ENCODE assay signal across 23 cellular contexts in genomic region chr4:52358855-52359254, GRCh38.
DNase-seq lines count a peak whose midpoint lies in the region; ATAC-seq and TF ChIP-seq lines count a peak whose summit lies in the region.
"Had no signal": no experiment of that assay in that cellular context is flagged by ENCODE, and none has a peak within 500 bp of the region (broad histone marks: within the 10 kb centered on the region; RNA-seq: fewer than 3 reads in every experiment).

No MANE protein-coding gene starts in this region.

- no peaks in the 10 kb centered on the region for H3K36me3 Mint-ChIP-seq in activated T-cell treated with anti-CD3 and anti-CD28 coated beads, Interleukin-2, amount 50 U/mL, for 4 hours (ENCODE audit: insufficient read depth)
- H3K36me3 Mint-ChIP-seq: activated naive CD4-positive, alpha-beta T cell treated with anti-CD3 and anti-CD28 coated beads, Interleukin-2, amount 50 U/mL, for 72 hours had no signal

- H3K36me3 ChIP-seq in mucosa of descending colon (ENCODE audit: low read depth): no peaks in the 10 kb centered on the region
- H3K36me3 ChIP-seq: ascending aorta, lower lobe of right lung, Peyer's patch, upper lobe of right lung had no signal

- no peaks in the 10 kb centered on the region for H3K4me1 ChIP-seq in mucosa of descending colon (ENCODE audit: low read depth)
- H3K4me1 ChIP-seq: ascending aorta, lower lobe of right lung, Peyer's patch, upper lobe of right lung had no signal

- ATAC-seq in sciatic nerve: peak; percentile 89
- no peak for ATAC-seq in activated T-cell treated with anti-CD3 and anti-CD28 coated beads, Interleukin-2, amount 50 U/mL, for 4 hours
- ATAC-seq in mucosa of descending colon: no peak
- ATAC-seq: activated naive CD4-positive, alpha-beta T cell treated with anti-CD3 and anti-CD28 coated beads, Interleukin-2, amount 50 U/mL, for 72 hours; activated T-helper 17 cell treated with anti-CD3 and anti-CD28 coated beads, Interleukin-2, amount 50 U/mL, for 72 hours; lower lobe of right lung; upper lobe of right lung had no signal

- H3K9me3 ChIP-seq in mucosa of descending colon: no peaks in the 10 kb centered on the region
- H3K9me3 ChIP-seq: ascending aorta, lower lobe of right lung, Peyer's patch, SK-N-SH, upper lobe of right lung had no signal

- H3K4me3 ChIP-seq in fibroblast of villous mesenchyme (ENCODE audit: low read depth, low read length): no peak overlapping the region
- no peak overlapping the region for H3K4me3 ChIP-seq in mucosa of descending colon
- H3K4me3 ChIP-seq: ascending aorta, lower lobe of right lung, Peyer's patch, upper lobe of right lung had no signal

- H3K27me3 Mint-ChIP-seq in activated T-cell treated with anti-CD3 and anti-CD28 coated beads, Interleukin-2, amount 50 U/mL, for 4 hours (ENCODE audit: low read depth): no peaks in the 10 kb centered on the region
- H3K27me3 Mint-ChIP-seq: B cell had no signal

- no peaks in the 10 kb centered on the region for H3K9me3 Mint-ChIP-seq in activated T-cell treated with anti-CD3 and anti-CD28 coated beads, Interleukin-2, amount 50 U/mL, for 4 hours

- DNase-seq in NCI-H1417 (lab: John Stamatoyannopoulos, UW) (peak in 2 of 3 experiments; percentile 48 to 86), NCI-H1417 treated with DMSO at 0.1 percent for 48 hours (lab: John Stamatoyannopoulos, UW) (no peak), NCI-H187 treated with DMSO at 0.1 percent for 48 hours (lab: John Stamatoyannopoulos, UW) (peak; percentile 83), fibroblast of villous mesenchyme (ENCODE audit: low read depth) (peak; percentile 16), sciatic nerve (ENCODE audit: low spot score) (no peak), mucosa of descending colon (no peak)
- DNase-seq in activated T-cell treated with anti-CD3 and anti-CD28 coated beads, Interleukin-2, amount 50 U/mL, for 4 hours: no peak
- DNase-seq in stimulated activated CD4-positive, alpha-beta T cell treated with anti-CD3 and anti-CD28 coated beads, Interleukin-4, amount 100 ng/mL, for 1 hour: no peak
- DNase-seq: activated CD4-positive, alpha-beta T cell treated with anti-CD3 and anti-CD28 coated beads, Interleukin-2, amount 50 U/mL, for 1 hour; erythroblast; islet precursor cell; lower lobe of right lung; NCI-H1436; NK-92 treated with Interleukin-12 subunit alpha and Interleukin-12 subunit beta, amount 100 ng/mL, for 24 hours; Peyer's patch; SK-N-SH; stimulated activated CD8-positive, alpha-beta memory T cell treated with anti-CD3 and anti-CD28 coated beads, Interleukin-4, amount 100 ng/mL, for 48 hours; T-helper 2 cell; upper lobe of right lung had no signal

- intact Hi-C loops in sciatic nerve (cut with DNase I): no loop called here
- intact Hi-C loops in mucosa of descending colon (cut with DNase I, micrococcal nuclease): no loop called here

- H3K4me3 Mint-ChIP-seq in activated T-cell treated with anti-CD3 and anti-CD28 coated beads, Interleukin-2, amount 50 U/mL, for 4 hours: no peak overlapping the region
- H3K4me3 Mint-ChIP-seq: activated T-helper 17 cell treated with anti-CD3 and anti-CD28 coated beads, Interleukin-2, amount 50 U/mL, for 72 hours; B cell had no signal

- H3K4me1 Mint-ChIP-seq in activated T-cell treated with anti-CD3 and anti-CD28 coated beads, Interleukin-2, amount 50 U/mL, for 4 hours (ENCODE audit: low read depth): no peaks in the 10 kb centered on the region
- H3K4me1 Mint-ChIP-seq: activated T-helper 17 cell treated with anti-CD3 and anti-CD28 coated beads, Interleukin-2, amount 50 U/mL, for 72 hours; B cell had no signal

- TF ChIP-seq CTCF in fibroblast of villous mesenchyme (IDR thresholded peaks at IDR 0.05; ENCODE audit: insufficient read depth, low read depth, low read length): no peak
- TF ChIP-seq CTCF in mucosa of descending colon (IDR thresholded peaks at IDR 0.05): no peak

Comparison
In these comparisons a context has a peak if more than half of its experiments do, and no peak if none do; other contexts are left out.
1. DNase-seq: peak in NCI-H1417 (2 of 3), NCI-H187 treated with DMSO at 0.1 percent for 48 hours (single experiment) and fibroblast of villous mesenchyme (single experiment); none in NCI-H1417 treated with DMSO at 0.1 percent for 48 hours (single experiment), sciatic nerve (single experiment), activated T-cell treated with anti-CD3 and anti-CD28 coated beads, Interleukin-2, amount 50 U/mL, for 4 hours (single experiment), stimulated activated CD4-positive, alpha-beta T cell treated with anti-CD3 and anti-CD28 coated beads, Interleukin-4, amount 100 ng/mL, for 1 hour (single experiment) and mucosa of descending colon (0 of 3).